ENCODE assay signal across 1 cellular context in genomic region chr20:30168025-30168799, GRCh38.
TF ChIP-seq lines count a peak whose summit lies in the region.

No MANE protein-coding gene starts in this region.

TF ChIP-seq in GM23338, 12 proteins besides CTCF, POLR2A, EP300 and RAD21 (continued from another document):
- no peak for TF ChIP-seq REST (IDR thresholded peaks at IDR 0.05; ENCODE audit: unreplicated experiment)
- no peak for TF ChIP-seq ZNF331 (CRISPR knock-in tag; IDR thresholded peaks at IDR 0.05; ENCODE audit: low read depth)
- no peak for TF ChIP-seq JUNB (IDR thresholded peaks at IDR 0.05; ENCODE audit: unreplicated experiment)
- TF ChIP-seq EZH2phosphoT487 (IDR thresholded peaks at IDR 0.05; ENCODE audit: unreplicated experiment) = no peak
- TF ChIP-seq STAT1 (IDR thresholded peaks at IDR 0.05; ENCODE audit: unreplicated experiment) = no peak
